36 cellular contexts compared by ENCODE assay signal in genomic region chr2:73488079-73488478, GRCh38.
"Had no signal": no experiment of that assay in that cellular context is flagged by ENCODE, and none has a peak within 500 bp of the region (broad histone marks: within the 10 kb centered on the region; RNA-seq: fewer than 3 reads in every experiment).

No MANE protein-coding gene starts in this region.

- H3K4me1 Mint-ChIP-seq: activated B cell treated with CpG ODN at 0.5 μM for 24 hours, brain had no signal

- H3K27me3 Mint-ChIP-seq: activated B cell treated with CpG ODN at 0.5 μM for 24 hours; activated CD4-positive, alpha-beta memory T cell treated with anti-CD3 and anti-CD28 coated beads for 36 hours; activated CD4-positive, alpha-beta T cell treated with anti-CD3 and anti-CD28 coated beads, Interleukin-2, amount 10 ng/mL, durations not matched to agents 24 days and 14 days; activated CD8-positive, alpha-beta memory T cell treated with anti-CD3 and anti-CD28 coated beads, Interleukin-2, amount 10 ng/mL, durations not matched to agents 7 days and 5 days; activated CD8-positive, alpha-beta T cell treated with anti-CD3 and anti-CD28 coated beads for 36 hours; activated naive CD4-positive, alpha-beta T cell treated with anti-CD3 and anti-CD28 coated beads, Interleukin-2, amount 10 ng/mL, durations not matched to agents 7 days and 5 days; activated naive CD4-positive, alpha-beta T cell treated with anti-CD3 and anti-CD28 coated beads, Interleukin-2, amount 50 U/mL, for 24 hours; activated naive CD8-positive, alpha-beta T cell; activated T-cell treated with anti-CD3 and anti-CD28 coated beads, Interleukin-2, amount 50 U/mL, for 24 hours; brain; central memory CD8-positive, alpha-beta T cell had no signal

- FAIRE-seq: bronchial epithelial cell, TTC549 had no signal

- H3K9me3 ChIP-seq: ascending aorta had no signal

- H3K4me3 ChIP-seq: ascending aorta, cardiac muscle cell had no signal

- H3K4me1 ChIP-seq: ascending aorta had no signal

- H3K9me3 Mint-ChIP-seq: activated CD4-positive, alpha-beta memory T cell treated with anti-CD3 and anti-CD28 coated beads for 36 hours; central memory CD8-positive, alpha-beta T cell had no signal

- DNase-seq: activated B cell treated with CpG ODN at 0.5 μM for 24 hours; activated CD4-positive, alpha-beta memory T cell treated with anti-CD3 and anti-CD28 coated beads for 36 hours; activated CD4-positive, alpha-beta T cell treated with anti-CD3 and anti-CD28 coated beads for 4 hours; activated CD4-positive, alpha-beta T cell treated with anti-CD3 and anti-CD28 coated beads, Interleukin-2, amount 10 ng/mL, durations not matched to agents 24 days and 14 days; activated CD4-positive, alpha-beta T cell treated with anti-CD3 and anti-CD28 coated beads, Interleukin-2, amount 50 U/mL, for 1 hour; activated CD4-positive, alpha-beta T cell treated with anti-CD3 and anti-CD28 coated beads, Interleukin-2, amount 50 U/mL, for 4 hours; activated CD4-positive, CD25-positive, alpha-beta regulatory T cell treated with anti-CD3 and anti-CD28 coated beads, Interleukin-2, amount 50 U/mL, for 72 hours; activated CD8-positive, alpha-beta memory T cell treated with anti-CD3 and anti-CD28 coated beads for 24 hours; activated CD8-positive, alpha-beta memory T cell treated with anti-CD3 and anti-CD28 coated beads, Interleukin-2, amount 10 ng/mL, durations not matched to agents 7 days and 5 days; activated CD8-positive, alpha-beta memory T cell treated with anti-CD3 and anti-CD28 coated beads, Interleukin-2, amount 50 U/mL, for 48 hours; activated CD8-positive, alpha-beta T cell treated with anti-CD3 and anti-CD28 coated beads for 36 hours; activated effector memory CD4-positive, alpha-beta T cell treated with Interleukin-2 at 50 U/mL for 16 hours; activated gamma-delta T cell; activated naive CD4-positive, alpha-beta T cell treated with anti-CD3 and anti-CD28 coated beads, Interleukin-2, amount 10 ng/mL, durations not matched to agents 7 days and 5 days; activated naive CD4-positive, alpha-beta T cell treated with Interleukin-2 at 50 U/mL for 16 hours; activated T-cell treated with anti-CD3 and anti-CD28 coated beads, Interleukin-2, amount 50 U/mL, for 24 hours; activated T-cell treated with anti-CD3 and anti-CD28 coated beads, Interleukin-2, amount 50 U/mL, for 48 hours; amygdala; anterior cingulate cortex; caudate nucleus; SW 1271; T-helper 1 cell; T-helper 2 cell; T-helper 9 cell had no signal

- H3K27ac ChIP-seq: ascending aorta, cardiac muscle cell, VCaP had no signal

- H3K27me3 ChIP-seq: ascending aorta, cardiac muscle cell had no signal

- H3K27ac Mint-ChIP-seq: activated B cell treated with CpG ODN at 0.5 μM for 24 hours; activated CD4-positive, alpha-beta memory T cell treated with anti-CD3 and anti-CD28 coated beads for 36 hours; activated CD4-positive, alpha-beta T cell treated with anti-CD3 and anti-CD28 coated beads, Interleukin-2, amount 10 ng/mL, durations not matched to agents 24 days and 14 days; activated CD8-positive, alpha-beta memory T cell treated with anti-CD3 and anti-CD28 coated beads, Interleukin-2, amount 10 ng/mL, durations not matched to agents 7 days and 5 days; activated CD8-positive, alpha-beta T cell treated with anti-CD3 and anti-CD28 coated beads for 36 hours; activated naive CD4-positive, alpha-beta T cell treated with anti-CD3 and anti-CD28 coated beads, Interleukin-2, amount 10 ng/mL, durations not matched to agents 7 days and 5 days; activated naive CD4-positive, alpha-beta T cell treated with anti-CD3 and anti-CD28 coated beads, Interleukin-2, amount 50 U/mL, for 24 hours; activated naive CD8-positive, alpha-beta T cell; activated T-cell treated with anti-CD3 and anti-CD28 coated beads, Interleukin-2, amount 50 U/mL, for 24 hours; activated T-helper 2 cell treated with anti-CD3 and anti-CD28 coated beads, Interferon-gamma antibody, Interleukin-2, Interleukin-4, amounts not matched to agents 10 μg/mL and 5 μg/mL and 100 μg/mL, durations not matched to agents 14 hours and 24 hours and 36 hours; brain; T-helper 1 cell treated with Interleukin-12 subunit alpha and Interleukin-12 subunit beta and Interleukin-4 antibody, amounts not matched to agents 30 μg/mL and 1 μg/mL, for 36 hours; T-helper 2 cell treated with Interferon-gamma antibody and Interleukin-4, amounts not matched to agents 5 μg/mL and 100 μg/mL, for 36 hours had no signal

- ATAC-seq: activated CD8-positive, alpha-beta memory T cell treated with anti-CD3 and anti-CD28 coated beads, Interleukin-2, amount 10 ng/mL, durations not matched to agents 7 days and 5 days; activated CD8-positive, alpha-beta T cell treated with anti-CD3 and anti-CD28 coated beads for 36 hours had no signal

- H3K4me3 Mint-ChIP-seq: activated B cell treated with CpG ODN at 0.5 μM for 24 hours; activated CD4-positive, alpha-beta memory T cell treated with anti-CD3 and anti-CD28 coated beads for 36 hours; activated CD4-positive, alpha-beta T cell treated with anti-CD3 and anti-CD28 coated beads, Interleukin-2, amount 10 ng/mL, durations not matched to agents 24 days and 14 days; activated CD8-positive, alpha-beta memory T cell treated with anti-CD3 and anti-CD28 coated beads, Interleukin-2, amount 10 ng/mL, durations not matched to agents 7 days and 5 days; activated CD8-positive, alpha-beta T cell treated with anti-CD3 and anti-CD28 coated beads for 36 hours; activated naive CD4-positive, alpha-beta T cell treated with anti-CD3 and anti-CD28 coated beads, Interleukin-2, amount 10 ng/mL, durations not matched to agents 7 days and 5 days; activated naive CD4-positive, alpha-beta T cell treated with anti-CD3 and anti-CD28 coated beads, Interleukin-2, amount 50 U/mL, for 24 hours; activated naive CD8-positive, alpha-beta T cell; activated T-cell treated with anti-CD3 and anti-CD28 coated beads, Interleukin-2, amount 50 U/mL, for 24 hours; brain; central memory CD8-positive, alpha-beta T cell; T-helper 1 cell treated with Interleukin-12 subunit alpha and Interleukin-12 subunit beta and Interleukin-4 antibody, amounts not matched to agents 30 μg/mL and 1 μg/mL, for 36 hours; T-helper 2 cell treated with Interferon-gamma antibody and Interleukin-4, amounts not matched to agents 5 μg/mL and 100 μg/mL, for 36 hours had no signal
